ENCODE assay signal across 21 cellular contexts in the genomic region with DNA sequence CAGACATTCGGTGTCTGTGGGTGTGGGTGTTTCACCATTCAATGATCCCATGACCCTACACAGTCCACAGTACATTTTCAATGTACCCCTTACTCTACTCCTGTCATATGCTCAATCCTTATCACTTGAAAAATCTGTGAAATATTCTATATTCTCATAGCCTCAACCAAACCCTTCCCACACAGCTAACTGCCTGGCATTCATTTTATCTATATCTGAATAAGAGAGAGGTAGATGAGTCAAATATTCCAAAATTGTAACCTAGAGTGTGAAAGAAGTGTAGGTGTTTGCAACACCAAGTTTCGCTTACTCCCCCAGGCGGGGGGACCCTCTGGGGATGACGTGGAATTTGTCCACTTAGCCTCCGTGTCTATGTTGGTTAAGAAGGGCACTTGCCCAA.
A peak's percentile ranks its signal among the peaks of the same experiment; 100 is the strongest.
DNase-seq lines count a peak whose midpoint lies in the region; ATAC-seq and TF ChIP-seq lines count a peak whose summit lies in the region.
"Had no signal": no experiment of that assay in that cellular context is flagged by ENCODE, and none has a peak within 500 bp of the region (broad histone marks: within the 10 kb centered on the region; RNA-seq: fewer than 3 reads in every experiment).

No MANE protein-coding gene starts in this region.

- no peak overlapping the region for H3K27ac ChIP-seq in CD8-positive, alpha-beta T cell (ENCODE audit: low read depth, low read length)
- H3K27ac ChIP-seq in H9 (ENCODE audit: insufficient read length, low read depth, low read length), result no peak overlapping the region
- H3K27ac ChIP-seq: A549, colonic mucosa, skin epidermis, transverse colon had no signal

- H2BK12ac ChIP-seq in H9 (ENCODE audit: insufficient read length, low read depth, low read length), result no peak overlapping the region

- no peak for TF ChIP-seq CTCF in CD8-positive, alpha-beta T cell (IDR thresholded peaks at IDR 0.05)
- no peak for TF ChIP-seq CTCF in H9 (conservative IDR thresholded peaks at IDR 0.05)

- WGBS in H9 (ENCODE audit: extremely low coverage, insufficient read length, low lambda C conversion rate), result no CpG with 5 or more reads among the region's 5 CpGs

- no peak overlapping the region for H2BK20ac ChIP-seq in H9 (ENCODE audit: low read depth, low read length, poor library complexity, severe bottlenecking)

- no peak overlapping the region for H2BK120ac ChIP-seq in H9 (ENCODE audit: low read depth, low read length, poor library complexity, severe bottlenecking)

- no peak overlapping the region for H4K91ac ChIP-seq in H9 (ENCODE audit: insufficient read length, low read depth, low read length)

- no peak overlapping the region for H3K18ac ChIP-seq in H9 (ENCODE audit: insufficient read length, low read depth, low read length)

- no peak overlapping the region for H2BK5ac ChIP-seq in H9 (ENCODE audit: insufficient read length, low read length)

- intact Hi-C loops in activated CD4-positive, alpha-beta T cell treated with anti-CD3 and anti-CD28 coated beads, Interleukin-2, amount 10 ng/mL, durations not matched to agents 24 days and 14 days (cut with micrococcal nuclease), result loop anchor here (1.0 to 2.0 kb wide), 6 partner anchors 50 to 240 kb away; no protein-coding TSS in a partner anchor
- intact Hi-C loops in CD8-positive, alpha-beta T cell (cut with DNase I, micrococcal nuclease), result no loop called here

- peak overlapping the region; percentile 55 for H3K4me3 Mint-ChIP-seq in activated CD4-positive, alpha-beta T cell treated with anti-CD3 and anti-CD28 coated beads, Interleukin-2, amount 10 ng/mL, durations not matched to agents 24 days and 14 days
- H3K4me3 Mint-ChIP-seq in activated T-cell treated with anti-CD3 and anti-CD28 coated beads, Interleukin-2, amount 50 U/mL, for 72 hours, result peak overlapping the region; percentile 38 to 75
- no peak overlapping the region for H3K4me3 Mint-ChIP-seq in CD8-positive, alpha-beta T cell
- H3K4me3 Mint-ChIP-seq in H9, result no peak overlapping the region
- H3K4me3 Mint-ChIP-seq: nephron had no signal

- CTCF ChIA-PET in CD8-positive, alpha-beta T cell (lab: Charles Lee), result no interaction called here

- peak; percentile 68 for DNase-seq in activated CD4-positive, alpha-beta T cell treated with anti-CD3 and anti-CD28 coated beads, Interleukin-2, amount 10 ng/mL, durations not matched to agents 24 days and 14 days
- no peak for DNase-seq in activated CD4-positive, alpha-beta T cell treated with anti-CD3 and anti-CD28 coated beads for 1 hour
- DNase-seq in activated T-cell treated with anti-CD3 and anti-CD28 coated beads, Interleukin-2, amount 50 U/mL, for 72 hours, result peak; percentile 76 to 82
- peak; percentile 80 for DNase-seq in stimulated activated CD4-positive, alpha-beta T cell treated with anti-CD3 and anti-CD28 coated beads, Interleukin-15, amount 100 ng/mL, for 24 hours
- DNase-seq in stimulated activated CD8-positive, alpha-beta memory T cell treated with anti-CD3 and anti-CD28 coated beads, Interleukin-7, amount 100 ng/mL, for 24 hours (ENCODE audit: low read depth), result peak; percentile 32
- no peak for DNase-seq in CD8-positive, alpha-beta T cell
- DNase-seq in H9, result no peak
- DNase-seq: C1 segment of cervical spinal cord, colonic mucosa, DMS 273 treated with DMSO at 0.1 percent for 48 hours, hippocampal formation, kidney glomerular epithelial cell, mesenchymal stem cell, NCI-H1694 treated with DMSO at 0.1 percent for 48 hours, NCI-H446 treated with DMSO at 0.1 percent for 48 hours, transverse colon had no signal

- H3K4me2 ChIP-seq in H9 (ENCODE audit: insufficient read depth, insufficient read length, low read length), result no peak overlapping the region
- H3K4me2 ChIP-seq: A549 had no signal

- H3K23me2 ChIP-seq in H9 (ENCODE audit: insufficient read length, low read depth, low read length, poor library complexity, severe bottlenecking), result no peaks in the 10 kb centered on the region

- H3K36me3 Mint-ChIP-seq in activated CD4-positive, alpha-beta T cell treated with anti-CD3 and anti-CD28 coated beads, Interleukin-2, amount 10 ng/mL, durations not matched to agents 24 days and 14 days (ENCODE audit: low read depth), result peaks cover 9% of the 10 kb centered on the region
- peaks cover 4 to 9% of the 10 kb centered on the region in 2 donors for H3K36me3 Mint-ChIP-seq in activated T-cell treated with anti-CD3 and anti-CD28 coated beads, Interleukin-2, amount 50 U/mL, for 72 hours (ENCODE audit: insufficient read depth in 2 of 2)
- H3K36me3 Mint-ChIP-seq in CD8-positive, alpha-beta T cell, result no peaks in the 10 kb centered on the region
- H3K36me3 Mint-ChIP-seq in H9 (ENCODE audit: insufficient read depth in 1 of 3, low read depth in 3 of 3), result no peaks in the 10 kb centered on the region

- H3K4me1 Mint-ChIP-seq in activated CD4-positive, alpha-beta T cell treated with anti-CD3 and anti-CD28 coated beads, Interleukin-2, amount 10 ng/mL, durations not matched to agents 24 days and 14 days, result peaks cover 41% of the 10 kb centered on the region
- H3K4me1 Mint-ChIP-seq in activated T-cell treated with anti-CD3 and anti-CD28 coated beads, Interleukin-2, amount 50 U/mL, for 72 hours (ENCODE audit: low read depth), result peaks cover 71% of the 10 kb centered on the region
- H3K4me1 Mint-ChIP-seq in CD8-positive, alpha-beta T cell (ENCODE audit: low read depth), result no peaks in the 10 kb centered on the region
- peaks cover 5 to 10% of the 10 kb centered on the region in 2 experiments; a peak in 3 of 4 replicates for H3K4me1 Mint-ChIP-seq in H9

- H3K27me3 Mint-ChIP-seq in activated CD4-positive, alpha-beta T cell treated with anti-CD3 and anti-CD28 coated beads, Interleukin-2, amount 10 ng/mL, durations not matched to agents 24 days and 14 days, result no peaks in the 10 kb centered on the region
- no peaks in the 10 kb centered on the region for H3K27me3 Mint-ChIP-seq in activated T-cell treated with anti-CD3 and anti-CD28 coated beads, Interleukin-2, amount 50 U/mL, for 72 hours (ENCODE audit: low read depth)
- H3K27me3 Mint-ChIP-seq in CD8-positive, alpha-beta T cell (ENCODE audit: low read depth), result no peaks in the 10 kb centered on the region
- H3K27me3 Mint-ChIP-seq in H9 (ENCODE audit: low read depth), result no peaks in the 10 kb centered on the region
- H3K27me3 Mint-ChIP-seq: progenitor cell of endocrine pancreas had no signal

- H3K9ac ChIP-seq in H9 (ENCODE audit: extremely low read depth, insufficient read length, low read length), result no peak overlapping the region

- H3K4me1 ChIP-seq in CD8-positive, alpha-beta T cell (ENCODE audit: insufficient read depth, low read length), result no peaks in the 10 kb centered on the region
- H3K4me1 ChIP-seq in H9 (ENCODE audit: insufficient read depth, low read length), result no peaks in the 10 kb centered on the region
- H3K4me1 ChIP-seq: A549, colonic mucosa had no signal

- H2BK15ac ChIP-seq in H9 (ENCODE audit: low read depth, low read length), result no peak overlapping the region

- no peak overlapping the region for H2AK5ac ChIP-seq in H9 (ENCODE audit: insufficient read length, low read length)

- H3T11ph ChIP-seq in H9 (ENCODE audit: low read length), result no peak overlapping the region

- H3K27me3 ChIP-seq in CD8-positive, alpha-beta T cell (ENCODE audit: insufficient read depth, low read length), result no peaks in the 10 kb centered on the region
- no peaks in the 10 kb centered on the region for H3K27me3 ChIP-seq in H9 (ENCODE audit: insufficient read depth, low read length)
- H3K27me3 ChIP-seq: colonic mucosa, transverse colon had no signal

- H3K79me1 ChIP-seq in H9 (ENCODE audit: insufficient read depth, low read depth, low read length, poor library complexity, severe bottlenecking), result no peaks in the 10 kb centered on the region

- H3K36me3 ChIP-seq in CD8-positive, alpha-beta T cell (ENCODE audit: insufficient read depth, low read length), result no peaks in the 10 kb centered on the region
- H3K36me3 ChIP-seq: colonic mucosa, transverse colon had no signal

- no peaks in the 10 kb centered on the region for H3K9me3 ChIP-seq in CD8-positive, alpha-beta T cell (ENCODE audit: low read length)
- no peaks in the 10 kb centered on the region for H3K9me3 ChIP-seq in H9 (ENCODE audit: control insufficient read depth, low read depth, low read length)
- H3K9me3 ChIP-seq: A549, colonic mucosa, transverse colon had no signal

- POLR2A ChIA-PET in CD8-positive, alpha-beta T cell (lab: Charles Lee), result no interaction called here

- no peak overlapping the region for H3K56ac ChIP-seq in H9 (ENCODE audit: insufficient read length, low read depth, low read length)

- peaks cover 20% of the 10 kb centered on the region for H3K9me3 Mint-ChIP-seq in activated CD4-positive, alpha-beta T cell treated with anti-CD3 and anti-CD28 coated beads, Interleukin-2, amount 10 ng/mL, durations not matched to agents 24 days and 14 days
- H3K9me3 Mint-ChIP-seq in activated T-cell treated with anti-CD3 and anti-CD28 coated beads, Interleukin-2, amount 50 U/mL, for 72 hours, result peaks cover 0 to 1% of the 10 kb centered on the region in 2 donors
- no peaks in the 10 kb centered on the region for H3K9me3 Mint-ChIP-seq in CD8-positive, alpha-beta T cell
- no peaks in the 10 kb centered on the region for H3K9me3 Mint-ChIP-seq in H9
- H3K9me3 Mint-ChIP-seq: nephron had no signal

- H2AFZ ChIP-seq in H9 (ENCODE audit: low read length), result no peak overlapping the region

- no peaks in the 10 kb centered on the region for H4K20me1 ChIP-seq in H9 (ENCODE audit: control insufficient read depth, insufficient read depth, insufficient read length)

- no peaks in the 10 kb centered on the region for H3K79me2 ChIP-seq in H9 (ENCODE audit: insufficient read depth, low read length)

- ATAC-seq in activated T-cell treated with anti-CD3 and anti-CD28 coated beads, Interleukin-2, amount 50 U/mL, for 72 hours (replicated peaks in 1 of 2), result peak; percentile 73
- ATAC-seq in HG02852 (IDR thresholded peaks at IDR 0.05; ENCODE audit: unreplicated experiment), result no peak
- ATAC-seq in CD8-positive, alpha-beta T cell, result no peak
- ATAC-seq: A549 had no signal

- no peak overlapping the region for H4K5ac ChIP-seq in H9 (ENCODE audit: insufficient read length, low read depth, low read length)

- H4K8ac ChIP-seq in H9 (replicated peaks; ENCODE audit: insufficient read length, low read depth, low read length), result no peak overlapping the region

- no peak overlapping the region for H3K4ac ChIP-seq in H9 (ENCODE audit: low read depth, low read length)

- peak overlapping the region; percentile 90 for H3K27ac Mint-ChIP-seq in activated CD4-positive, alpha-beta T cell treated with anti-CD3 and anti-CD28 coated beads, Interleukin-2, amount 10 ng/mL, durations not matched to agents 24 days and 14 days
- peak overlapping the region; percentile 89 for H3K27ac Mint-ChIP-seq in activated T-cell treated with anti-CD3 and anti-CD28 coated beads, Interleukin-2, amount 50 U/mL, for 72 hours
- H3K27ac Mint-ChIP-seq in CD8-positive, alpha-beta T cell, result no peak overlapping the region
- H3K27ac Mint-ChIP-seq in H9, result no peak overlapping the region
- H3K27ac Mint-ChIP-seq: progenitor cell of endocrine pancreas had no signal

- H3K4me3 ChIP-seq in CD8-positive, alpha-beta T cell (ENCODE audit: low read depth, low read length), result no peak overlapping the region
- H3K4me3 ChIP-seq: A549, colonic mucosa, skin epidermis, transverse colon had no signal

- no peak overlapping the region for H3K23ac ChIP-seq in H9 (ENCODE audit: insufficient read length, low read depth, low read length)

- no peak overlapping the region for H3K14ac ChIP-seq in H9 (ENCODE audit: insufficient read depth, low read length)

Comparison
In these comparisons a context has a peak if more than half of its experiments do, and no peak if none do; other contexts are left out.
1. DNase-seq: peak in activated CD4-positive, alpha-beta T cell treated with anti-CD3 and anti-CD28 coated beads, Interleukin-2, amount 10 ng/mL, durations not matched to agents 24 days and 14 days (single experiment), activated T-cell treated with anti-CD3 and anti-CD28 coated beads, Interleukin-2, amount 50 U/mL, for 72 hours (2 of 2), stimulated activated CD4-positive, alpha-beta T cell treated with anti-CD3 and anti-CD28 coated beads, Interleukin-15, amount 100 ng/mL, for 24 hours (single experiment) and stimulated activated CD8-positive, alpha-beta memory T cell treated with anti-CD3 and anti-CD28 coated beads, Interleukin-7, amount 100 ng/mL, for 24 hours (single experiment); none in activated CD4-positive, alpha-beta T cell treated with anti-CD3 and anti-CD28 coated beads for 1 hour (single experiment), CD8-positive, alpha-beta T cell (0 of 7) and H9 (single experiment).
2. H3K27ac Mint-ChIP-seq: peak in activated CD4-positive, alpha-beta T cell treated with anti-CD3 and anti-CD28 coated beads, Interleukin-2, amount 10 ng/mL, durations not matched to agents 24 days and 14 days (single experiment) and activated T-cell treated with anti-CD3 and anti-CD28 coated beads, Interleukin-2, amount 50 U/mL, for 72 hours (single experiment); none in CD8-positive, alpha-beta T cell (single experiment) and H9 (0 of 3).
3. H3K4me3 Mint-ChIP-seq: peak in activated CD4-positive, alpha-beta T cell treated with anti-CD3 and anti-CD28 coated beads, Interleukin-2, amount 10 ng/mL, durations not matched to agents 24 days and 14 days (single experiment) and activated T-cell treated with anti-CD3 and anti-CD28 coated beads, Interleukin-2, amount 50 U/mL, for 72 hours (2 of 2); none in CD8-positive, alpha-beta T cell (single experiment) and H9 (0 of 2).
4. ATAC-seq: peak in activated T-cell treated with anti-CD3 and anti-CD28 coated beads, Interleukin-2, amount 50 U/mL, for 72 hours (2 of 2); none in HG02852 (single experiment) and CD8-positive, alpha-beta T cell (single experiment).